In genomic region chr11:17760102-17761029, GRCh38 we compare ENCODE assay signal across 8 cellular contexts. TPM values are rescaled to one million over a fixed set of nuclear protein-coding genes. Genes with fewer than 3 reads are reported as not detected.
A peak's percentile ranks its signal among the peaks of the same experiment; 100 is the strongest.
DNase-seq lines count a peak whose midpoint lies in the region; ATAC-seq, FAIRE-seq and TF ChIP-seq lines count a peak whose summit lies in the region.

No MANE protein-coding gene starts in this region.

- TF ChIP-seq RAD21 in HepG2 (CRISPR knock-in tag; IDR thresholded peaks at IDR 0.05), result peak; percentile 96

- no peak overlapping the region for H2AFZ ChIP-seq in HepG2 (ENCODE audit: low read length)

- WGBS in HepG2 (ENCODE audit: low lambda C conversion rate), result 32% methylated on average over 14 of the region's 23 CpGs

- H3K79me2 ChIP-seq in HepG2 (ENCODE audit: insufficient read depth, low read length), result no peaks in the 10 kb centered on the region

- ATAC-seq in GM18502 (IDR thresholded peaks at IDR 0.05; ENCODE audit: poor library complexity, unreplicated experiment) (peak; percentile 73), HG03139 (IDR thresholded peaks at IDR 0.05; ENCODE audit: unreplicated experiment) (peak; percentile 83), HepG2 (peak; percentile 99)

- no TSS peak for BruUV-seq in HepG2 (replicated peaks; lab: Mats Ljungman, UMichigan)

- CTCF ChIA-PET in HepG2 (lab: Yijun Ruan, JAX; ENCODE audit: low intra/inter-chr PET ratio, low total read pairs), result interaction anchor here (0.7 to 2.9 kb wide), 8 partner anchors 10 to 219 kb away, joined by 3 to 44 read pairs (median 4); no protein-coding TSS in a partner anchor

- no peak for TF ChIP-seq EP300 in HepG2 (IDR thresholded peaks at IDR 0.05; ENCODE audit: low read depth in 2 of 2, low read length in 2 of 2)
- no peak for TF ChIP-seq EP300 in HepG2 (CRISPR knock-in tag; IDR thresholded peaks at IDR 0.05; ENCODE audit: borderline replicate concordance)

- H4K20me1 ChIP-seq in HepG2 (ENCODE audit: insufficient read depth, low read length), result no peaks in the 10 kb centered on the region

- DNase-seq in AG20443 (ENCODE audit: low spot score) (peak; percentile 72), NCI-H82 treated with DMSO at 0.1 percent for 48 hours (lab: John Stamatoyannopoulos, UW; ENCODE audit: unreplicated experiment) (peak; percentile 18), cardiac fibroblast (ENCODE audit: low read depth in 2 of 2) (peak; percentile 44 to 53), HepG2 (ENCODE audit: low spot score) (peak; percentile 69), RCC 7860 (ENCODE audit: low spot score) (no peak), SKM-1 (lab: John Stamatoyannopoulos, UW; ENCODE audit: unreplicated experiment) (no peak)

- H3K36me3 ChIP-seq in HepG2 (replicated peaks in 1 of 2; ENCODE audit: control insufficient read depth in 1 of 2, insufficient read depth in 2 of 2, low read length in 2 of 2), result no peaks in the 10 kb centered on the region

- POLR2A ChIA-PET in HepG2 (lab: Yijun Ruan, JAX), result no interaction called here

- peaks cover 11% of the 10 kb centered on the region; the same call in 1 of the 2 replicates for H3K4me1 ChIP-seq in HepG2 (ENCODE audit: insufficient read depth, low read length)

- peak; percentile 87 for FAIRE-seq in HepG2 (lab: Jason Lieb, UNC)
- FAIRE-seq in RCC 7860 (lab: Jason Lieb, UNC), result no peak

- intact Hi-C loops in HepG2 (cut with micrococcal nuclease; ENCODE audit: unreplicated experiment), result loop anchor here (1.0 to 10.0 kb wide), 6 partner anchors 29 to 344 kb away; partner anchors contain the start of gene SAAL1

- H3K27ac ChIP-seq in HepG2 (ENCODE audit: extremely low read length, insufficient read depth, low read length), result no peak overlapping the region

- in situ Hi-C loops in HepG2 (cut with HindIII; ENCODE audit: extremely low pct_ligation_motif_present, low pct_unique_long_range_greater_than_20kb), result loop anchor here (5.0 kb wide), 1 partner anchor 217 kb away; no protein-coding TSS in a partner anchor

- H3K9me3 ChIP-seq in HepG2 (ENCODE audit: low read length), result no peaks in the 10 kb centered on the region

- TF ChIP-seq CTCF in cardiac fibroblast (IDR thresholded peaks at IDR 0.05; ENCODE audit: low read depth, low read length), result peak; percentile 72
- peak; percentile 98 for TF ChIP-seq CTCF in HepG2 (CRISPR knock-in tag; IDR thresholded peaks at IDR 0.05)

- peaks cover 3 to 6% of the 10 kb centered on the region in 2 experiments; a peak in 3 of 5 replicates for H3K27me3 ChIP-seq in HepG2 (ENCODE audit: control insufficient read depth in 1 of 2, insufficient read depth in 2 of 2, low read length in 2 of 2)

- TF ChIP-seq POLR2A in HepG2 (IDR thresholded peaks at IDR 0.05; ENCODE audit: insufficient read depth in 1 of 2, low read depth in 2 of 2, low read length in 2 of 2), result no peak

- H3K9ac ChIP-seq in HepG2 (ENCODE audit: insufficient read depth, low read depth, low read length), result no peak overlapping the region

- H3K4me3 ChIP-seq in cardiac fibroblast (replicated peaks in 1 of 2; ENCODE audit: low read depth in 2 of 2, low read length in 2 of 2), result no peak overlapping the region
- H3K4me3 ChIP-seq in HepG2 (replicated peaks in 1 of 3; ENCODE audit: insufficient read depth in 1 of 3, low read depth in 2 of 3, low read length in 3 of 3), result no peak overlapping the region

- peak overlapping the region; percentile 58 for H3K4me2 ChIP-seq in HepG2 (ENCODE audit: low read depth, low read length)

TF ChIP-seq in HepG2, 621 proteins besides CTCF, POLR2A, EP300 and RAD21 (continues in another document):
- no peak for TF ChIP-seq ZEB1 (IDR thresholded peaks at IDR 0.05; ENCODE audit: insufficient replicate concordance, low read depth)
- TF ChIP-seq CBX5 (CRISPR knock-in tag; IDR thresholded peaks at IDR 0.05; ENCODE audit: borderline replicate concordance), result no peak
- TF ChIP-seq ZNF670 (CRISPR knock-in tag; IDR thresholded peaks at IDR 0.05; ENCODE audit: borderline replicate concordance), result no peak
- no peak for TF ChIP-seq ZNF337 (CRISPR knock-in tag; IDR thresholded peaks at IDR 0.05; ENCODE audit: borderline replicate concordance, low read depth)
- no peak for TF ChIP-seq SMAD3 (CRISPR knock-in tag; IDR thresholded peaks at IDR 0.05)
- TF ChIP-seq TEF (CRISPR knock-in tag; IDR thresholded peaks at IDR 0.05), result no peak
- TF ChIP-seq ZNF496 (CRISPR knock-in tag; IDR thresholded peaks at IDR 0.05; ENCODE audit: insufficient replicate concordance), result no peak
- no peak for TF ChIP-seq PATZ1 (CRISPR knock-in tag; IDR thresholded peaks at IDR 0.05)

RNA-seq across cellular contexts. Expression of gene KCNC1, which starts 25.8 kb away (rescaled TPM):
- total RNA-seq in HepG2 (2016; rRNA removed; fragmentation: Illumina TruSeq; extraction: Trizol), result 0.03 and 0.04 TPM in 2 replicates
- not detected in 2 replicates for total RNA-seq in HepG2 (2016; cell fraction: cytosol; rRNA removed; fragmentation: Illumina TruSeq; extraction: Trizol; ENCODE audit: low read depth)
- 0.04 and 0.06 TPM in 2 replicates for total RNA-seq in HepG2 (2016; cell fraction: insoluble cytoplasmic fraction; rRNA removed; fragmentation: Illumina TruSeq; extraction: Trizol)
- total RNA-seq in HepG2 (2016; cell fraction: membrane; rRNA removed; fragmentation: Illumina TruSeq; extraction: Trizol), result 0.03 and 0.10 TPM in 2 replicates
- 0.34 and 0.38 TPM in 2 replicates for total RNA-seq in HepG2 (2016; cell fraction: nucleus; rRNA removed; fragmentation: Illumina TruSeq; extraction: Trizol)
- 0.01 TPM in 1 of 2 replicates, not detected in the other for polyA plus RNA-seq in HepG2 (2011; rRNA removed)
- not detected in 2 replicates for polyA plus RNA-seq in HepG2 (2011; cell fraction: cytosol; rRNA removed)
- 0.16 and 0.19 TPM in 2 replicates for polyA plus RNA-seq in HepG2 (2011; cell fraction: nucleus; rRNA removed)
- 0.11 and 0.51 TPM in 2 replicates for polyA plus RNA-seq in HepG2 (2012)
- polyA plus RNA-seq in HepG2 (2016; cell fraction: cytosol; fragmentation: Illumina TruSeq; extraction: Trizol; ENCODE audit: low read depth), result 0.02 TPM in 1 of 2 replicates, not detected in the other
- 0.07 TPM in 1 of 2 replicates, not detected in the other for polyA plus RNA-seq in HepG2 (2016; cell fraction: insoluble cytoplasmic fraction; fragmentation: Illumina TruSeq; extraction: Trizol; ENCODE audit: low read depth)
- 0.02 TPM in 1 of 2 replicates, not detected in the other for polyA plus RNA-seq in HepG2 (2016; cell fraction: membrane; fragmentation: Illumina TruSeq; extraction: Trizol; ENCODE audit: low read depth)
- 0.36 and 0.99 TPM in 2 replicates for polyA plus RNA-seq in HepG2 (2016; cell fraction: nucleus; fragmentation: Illumina TruSeq; extraction: Trizol; ENCODE audit: insufficient read depth, low read depth)
- polyA minus RNA-seq in HepG2 (2011; rRNA and poly(A)+ RNA removed; ENCODE audit: low replicate concordance), result not detected in 2 replicates
- polyA minus RNA-seq in HepG2 (2011; cell fraction: cytosol; rRNA and poly(A)+ RNA removed), result not detected in 2 replicates
- 0.39 and 0.50 TPM in 2 replicates for polyA minus RNA-seq in HepG2 (2011; cell fraction: nucleus; rRNA and poly(A)+ RNA removed)

RNA-seq across cellular contexts. Expression of gene MYOD1, which starts 41.0 kb away (rescaled TPM):
- total RNA-seq in HepG2 (2016; rRNA removed; fragmentation: Illumina TruSeq; extraction: Trizol), result not detected in 2 replicates
- total RNA-seq in HepG2 (2016; cell fraction: cytosol; rRNA removed; fragmentation: Illumina TruSeq; extraction: Trizol; ENCODE audit: low read depth), result not detected in 2 replicates
- total RNA-seq in HepG2 (2016; cell fraction: insoluble cytoplasmic fraction; rRNA removed; fragmentation: Illumina TruSeq; extraction: Trizol), result not detected in 2 replicates
- total RNA-seq in HepG2 (2016; cell fraction: membrane; rRNA removed; fragmentation: Illumina TruSeq; extraction: Trizol), result not detected in 2 replicates
- not detected in 2 replicates for total RNA-seq in HepG2 (2016; cell fraction: nucleus; rRNA removed; fragmentation: Illumina TruSeq; extraction: Trizol)
- polyA plus RNA-seq in HepG2 (2011; rRNA removed), result not detected in 2 replicates
- not detected in 2 replicates for polyA plus RNA-seq in HepG2 (2011; cell fraction: cytosol; rRNA removed)
- not detected in 2 replicates for polyA plus RNA-seq in HepG2 (2011; cell fraction: nucleus; rRNA removed)
- not detected in 2 replicates for polyA plus RNA-seq in HepG2 (2012)
- polyA plus RNA-seq in HepG2 (2016; cell fraction: cytosol; fragmentation: Illumina TruSeq; extraction: Trizol; ENCODE audit: low read depth), result not detected in 2 replicates
- not detected in 2 replicates for polyA plus RNA-seq in HepG2 (2016; cell fraction: insoluble cytoplasmic fraction; fragmentation: Illumina TruSeq; extraction: Trizol; ENCODE audit: low read depth)
- not detected in 2 replicates for polyA plus RNA-seq in HepG2 (2016; cell fraction: membrane; fragmentation: Illumina TruSeq; extraction: Trizol; ENCODE audit: low read depth)
- not detected in 2 replicates for polyA plus RNA-seq in HepG2 (2016; cell fraction: nucleus; fragmentation: Illumina TruSeq; extraction: Trizol; ENCODE audit: insufficient read depth, low read depth)
- polyA minus RNA-seq in HepG2 (2011; rRNA and poly(A)+ RNA removed; ENCODE audit: low replicate concordance), result not detected in 2 replicates
- polyA minus RNA-seq in HepG2 (2011; cell fraction: cytosol; rRNA and poly(A)+ RNA removed), result not detected in 2 replicates
- polyA minus RNA-seq in HepG2 (2011; cell fraction: nucleus; rRNA and poly(A)+ RNA removed), result not detected in 2 replicates

Comparison
In these comparisons a context has a peak if more than half of its experiments do, and no peak if none do; other contexts are left out.
1. DNase-seq: peak in AG20443 (single experiment), NCI-H82 treated with DMSO at 0.1 percent for 48 hours (single experiment), cardiac fibroblast (2 of 2) and HepG2 (single experiment); none in RCC 7860 (single experiment) and SKM-1 (single experiment).
2. Peak in every context shown above with its lines, with median percentiles within 50 percentile points of each other: ATAC-seq.